Comparison of ENCODE assay signal across 1 cellular context in genomic region chr11:58578136-58578634, GRCh38.
TF ChIP-seq lines count a peak whose summit lies in the region.

No MANE protein-coding gene starts in this region.

TF ChIP-seq in K562, 482 proteins besides CTCF, POLR2A, EP300 and RAD21 (continued from another document and continues in another):
- TF ChIP-seq ZNF518B (CRISPR knock-in tag; IDR thresholded peaks at IDR 0.05), result no peak
- TF ChIP-seq STAT5A (IDR thresholded peaks at IDR 0.05; ENCODE audit: borderline replicate concordance, low read length), result no peak
- no peak for TF ChIP-seq HNRNPK (IDR thresholded peaks at IDR 0.05; ENCODE audit: low read depth, low read length, poor library complexity, severe bottlenecking)
- no peak for TF ChIP-seq ARID3B (CRISPR knock-in tag; IDR thresholded peaks at IDR 0.05; ENCODE audit: borderline replicate concordance)
- TF ChIP-seq MBD2 (IDR thresholded peaks at IDR 0.05; ENCODE audit: borderline replicate concordance, low read depth), result 0 out of 2 replicates have a peak, but pooled peaks have one; percentile 45
- no peak for TF ChIP-seq CBX2 (IDR thresholded peaks at IDR 0.05; ENCODE audit: insufficient read depth, low read length, poor library complexity, severe bottlenecking)
- no peak for TF ChIP-seq ZNF311 (CRISPR knock-in tag; IDR thresholded peaks at IDR 0.05)
- TF ChIP-seq BMI1 (IDR thresholded peaks at IDR 0.05; ENCODE audit: low read length), result no peak
- no peak for TF ChIP-seq E2F4 (CRISPR knock-in tag; IDR thresholded peaks at IDR 0.05; ENCODE audit: low read depth)
- TF ChIP-seq ATF4 (CRISPR knock-in tag; IDR thresholded peaks at IDR 0.05), result no peak
- no peak for TF ChIP-seq ZBTB8A (IDR thresholded peaks at IDR 0.05; ENCODE audit: partially characterized antibody)
- TF ChIP-seq HDAC3 (IDR thresholded peaks at IDR 0.05; ENCODE audit: borderline replicate concordance, partially characterized antibody), result no peak
- TF ChIP-seq ESRRB (CRISPR knock-in tag; IDR thresholded peaks at IDR 0.05; ENCODE audit: borderline replicate concordance), result no peak
- TF ChIP-seq ZNF24 (IDR thresholded peaks at IDR 0.05), result no peak
- 0 out of 2 replicates have a peak, but pooled peaks have one; percentile 52 for TF ChIP-seq ELF2 (CRISPR knock-in tag; IDR thresholded peaks at IDR 0.05)
- TF ChIP-seq MXD1 (CRISPR knock-in tag; IDR thresholded peaks at IDR 0.05; ENCODE audit: borderline replicate concordance, poor library complexity, severe bottlenecking), result no peak
- TF ChIP-seq UBTF (IDR thresholded peaks at IDR 0.05; ENCODE audit: borderline replicate concordance in 1 of 2, low read depth in 2 of 2, low read length in 2 of 2), result 0 out of 4 replicates have a peak, but pooled peaks of 1 of the 2 experiments have one; percentile 47
- no peak for TF ChIP-seq TAF1 (IDR thresholded peaks at IDR 0.05; ENCODE audit: control insufficient read depth, extremely low read depth, insufficient read depth, low read length, severe bottlenecking)
- no peak for TF ChIP-seq ZNF133 (CRISPR knock-in tag; IDR thresholded peaks at IDR 0.05)
- peak; percentile 13; the same call in 1 of the 2 replicates for TF ChIP-seq PHF8 (IDR thresholded peaks at IDR 0.05; ENCODE audit: borderline replicate concordance, low read length)
- no peak for TF ChIP-seq CC2D1A (IDR thresholded peaks at IDR 0.05)
- no peak for TF ChIP-seq PHB2 (IDR thresholded peaks at IDR 0.05; ENCODE audit: low read depth)
- peak; percentile 96 for TF ChIP-seq ZFP91 (CRISPR knock-in tag; IDR thresholded peaks at IDR 0.05)
- no peak; a peak in 1 of 4 replicates for TF ChIP-seq KDM4B (IDR thresholded peaks at IDR 0.05; ENCODE audit: borderline replicate concordance in 2 of 2, low read depth in 1 of 2)
- TF ChIP-seq TSHZ1 (CRISPR knock-in tag; IDR thresholded peaks at IDR 0.05), result no peak
- no peak for TF ChIP-seq MECOM (CRISPR knock-in tag; IDR thresholded peaks at IDR 0.05)
- TF ChIP-seq U2AF2 (optimal IDR thresholded peaks at IDR 0.05; ENCODE audit: low read depth, low read length), result no peak
- TF ChIP-seq CCNT2 (IDR thresholded peaks at IDR 0.05; ENCODE audit: borderline replicate concordance, extremely low read depth, insufficient read length, low read depth, low read length), result no peak
- no peak for TF ChIP-seq ZNF280B (CRISPR knock-in tag; IDR thresholded peaks at IDR 0.05)
- TF ChIP-seq DIDO1 (tag; IDR thresholded peaks at IDR 0.05; ENCODE audit: low read depth), result no peak
- TF ChIP-seq ZC3H4 (CRISPR knock-in tag; IDR thresholded peaks at IDR 0.05; ENCODE audit: borderline replicate concordance), result no peak
- no peak for TF ChIP-seq FOXO4 (CRISPR knock-in tag; IDR thresholded peaks at IDR 0.05)
- TF ChIP-seq BHLHE40 (IDR thresholded peaks at IDR 0.05; ENCODE audit: low read length), result peak; percentile 98
- no peak for TF ChIP-seq TAF15 (IDR thresholded peaks at IDR 0.05; ENCODE audit: low read depth, low read length)
- 0 out of 2 replicates have a peak, but pooled peaks have one; percentile 29 for TF ChIP-seq MXI1 (IDR thresholded peaks at IDR 0.05; ENCODE audit: low read depth, low read length)
- TF ChIP-seq RB1 (IDR thresholded peaks at IDR 0.05; ENCODE audit: low read depth), result no peak
- no peak for TF ChIP-seq ZNF140 (CRISPR knock-in tag; IDR thresholded peaks at IDR 0.05)
- TF ChIP-seq L3MBTL2 (IDR thresholded peaks at IDR 0.05), result peak; percentile 21; the same call in 1 of the 2 replicates
- no peak for TF ChIP-seq HDGF (IDR thresholded peaks at IDR 0.05)
- TF ChIP-seq SREBF2 (CRISPR knock-in tag; IDR thresholded peaks at IDR 0.05), result no peak
- TF ChIP-seq FUS (optimal IDR thresholded peaks at IDR 0.05; ENCODE audit: low read depth, low read length), result no peak
- no peak for TF ChIP-seq BCOR (IDR thresholded peaks at IDR 0.05)
